Comparison of ENCODE assay signal across 8 cellular contexts in the genomic region with DNA sequence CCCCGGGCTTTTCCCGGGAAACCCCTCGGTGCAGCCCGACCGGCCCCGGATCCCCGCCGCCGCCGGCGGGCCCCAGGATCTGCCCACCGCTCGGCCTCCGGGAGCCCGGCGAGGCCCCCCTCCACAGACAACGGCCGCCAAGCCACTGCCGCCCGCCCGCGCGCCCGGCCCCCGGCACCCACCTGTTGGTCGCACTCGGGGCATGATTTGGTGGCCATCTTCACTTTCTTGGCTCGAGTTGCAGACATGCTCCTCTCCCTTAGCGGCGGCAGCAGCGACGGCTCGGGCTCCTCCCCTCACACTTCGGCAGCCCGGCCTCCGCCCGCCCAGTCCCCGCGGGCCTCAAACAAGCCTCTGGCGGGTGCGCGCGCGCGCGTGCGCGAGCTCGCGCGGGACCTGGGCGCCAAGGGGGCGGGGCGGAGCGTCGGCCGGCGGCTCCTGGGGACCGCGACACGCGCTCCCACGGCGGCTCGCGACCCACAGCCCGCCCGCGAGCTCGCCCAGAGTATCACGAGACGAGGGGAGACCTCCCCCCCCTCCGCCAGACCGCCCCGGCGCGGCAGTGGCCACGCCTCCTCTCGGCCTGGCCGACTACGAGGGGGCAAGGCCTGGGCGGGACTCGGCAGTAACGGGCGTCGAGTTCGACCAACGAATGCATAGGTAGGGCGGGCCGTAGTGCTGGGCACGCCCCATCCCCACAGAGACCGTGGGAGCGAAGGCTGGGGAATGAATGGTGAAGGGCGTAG. TPM values are rescaled to one million over a fixed set of nuclear protein-coding genes. Genes with fewer than 3 reads are reported as not detected.
DNase-seq lines count a peak whose midpoint lies in the region; ATAC-seq and TF ChIP-seq lines count a peak whose summit lies in the region.

A gene with protein sequence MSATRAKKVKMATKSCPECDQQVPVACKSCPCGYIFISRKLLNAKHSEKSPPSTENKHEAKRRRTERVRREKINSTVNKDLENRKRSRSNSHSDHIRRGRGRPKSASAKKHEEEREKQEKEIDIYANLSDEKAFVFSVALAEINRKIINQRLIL (minus strand): TSS at position 279 of the 746 bp plus-strand sequence. CDS start 31 bp downstream, at position 248.

- H3K4me1 Mint-ChIP-seq in chondrocyte (ENCODE audit: low read depth): peaks cover 26% of the 10 kb centered on the region

- ATAC-seq in HG03439 (IDR thresholded peaks at IDR 0.05; ENCODE audit: unreplicated experiment): peak; percentile 91

- peak; percentile 80 for TF ChIP-seq POLR2A in GM19193 (IDR thresholded peaks at IDR 0.05; ENCODE audit: extremely low read depth, insufficient read depth, insufficient read length)

- H3K36me3 Mint-ChIP-seq in chondrocyte (ENCODE audit: low read depth): no peaks in the 10 kb centered on the region

- H3K9me3 Mint-ChIP-seq in chondrocyte (ENCODE audit: low read depth): no peaks in the 10 kb centered on the region

- no peak for TF ChIP-seq CTCF in chondrocyte (IDR thresholded peaks at IDR 0.05)

- peak within 1 kb of the TSS; percentile 93 for H3K4me3 Mint-ChIP-seq in chondrocyte (ENCODE audit: unreplicated experiment)

- DNase-seq in Ammon's horn (ENCODE audit: low spot score): peak; percentile 99
- peak; percentile 83 for DNase-seq in NCI-H510A treated with DMSO at 0.1 percent for 48 hours (lab: John Stamatoyannopoulos, UW)
- peak; percentile 83 to 85 for DNase-seq in activated CD4-positive, alpha-beta T cell treated with anti-CD3 and anti-CD28 coated beads for 24 hours (ENCODE audit: low read depth in 2 of 2)
- peak; percentile 97 for DNase-seq in chondrocyte (ENCODE audit: low spot score)
- DNase-seq in stimulated activated CD4-positive, alpha-beta T cell treated with anti-CD3 and anti-CD28 coated beads, Interleukin-1b, Interleukin-23, amount 100 ng/mL, for 4 hours (ENCODE audit: low read depth in 2 of 2): peak; percentile 84 to 85

- H3K27me3 ChIP-seq in layer of hippocampus (ENCODE audit: control insufficient read depth, insufficient read depth, low read length): no peaks in the 10 kb centered on the region

- H3K27me3 Mint-ChIP-seq in chondrocyte (ENCODE audit: low read depth): no peaks in the 10 kb centered on the region

- H3K27ac ChIP-seq in layer of hippocampus (ENCODE audit: low read depth, low read length): peak within 1 kb of the TSS; percentile 86

- peak within 1 kb of the TSS; percentile 96 for H3K27ac Mint-ChIP-seq in chondrocyte (ENCODE audit: unreplicated experiment)

RNA-seq across cellular contexts. Expression of the gene that starts here (rescaled TPM):
- 15.3 to 19.1 TPM (median 17.7 TPM) in 3 replicates for total RNA-seq in chondrocyte

Comparison
In these comparisons a context has a peak if more than half of its experiments do, and no peak if none do; other contexts are left out.
1. Peak in every context shown above with its lines: DNase-seq, ATAC-seq and H3K27ac ChIP-seq.